Comparison of ENCODE assay signal across 28 cellular contexts in the genomic region with DNA sequence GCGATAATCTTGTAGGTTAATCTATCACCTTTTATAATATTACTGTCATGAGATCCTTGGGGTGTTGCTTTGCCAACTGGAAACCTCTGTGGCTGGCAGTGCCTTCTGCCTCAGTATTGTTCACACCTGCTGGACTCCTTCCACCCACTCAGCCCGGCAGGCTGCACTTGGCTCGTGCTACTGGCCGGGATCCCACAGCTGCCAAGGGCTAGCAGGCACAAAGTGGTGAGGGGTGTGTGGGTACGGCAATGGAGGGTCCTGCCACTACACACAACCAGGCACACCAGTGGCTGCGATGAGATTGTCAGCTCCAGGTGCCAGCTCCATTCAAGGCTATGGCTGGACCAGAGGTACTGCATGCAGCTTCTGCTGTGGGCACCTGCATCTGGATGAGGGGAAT.
"Had no signal": no experiment of that assay in that cellular context is flagged by ENCODE, and none has a peak within 500 bp of the region (broad histone marks: within the 10 kb centered on the region; RNA-seq: fewer than 3 reads in every experiment).

No MANE protein-coding gene starts in this region.

- H3K27ac Mint-ChIP-seq: mesothelial cell of epicardium; naive B cell; natural killer cell; nephron progenitor cell; neural progenitor cell; stimulated activated effector memory CD8-positive, alpha-beta T cell treated with anti-CD3 and anti-CD28 coated beads, Interleukin-12 subunit alpha, Interleukin-12 subunit beta, amount 100 ng/mL, for 72 hours; stimulated activated naive CD8-positive, alpha-beta T cell treated with anti-CD3 and anti-CD28 coated beads, Interleukin-15, amount 100 ng/mL, for 72 hours; type B pancreatic cell had no signal

- H3K9me3 Mint-ChIP-seq: nephron progenitor cell; neural progenitor cell; stimulated activated naive CD8-positive, alpha-beta T cell treated with anti-CD3 and anti-CD28 coated beads, Interleukin-15, amount 100 ng/mL, for 72 hours; type B pancreatic cell had no signal

- H3K4me3 Mint-ChIP-seq: mesothelial cell of epicardium; naive B cell; natural killer cell; nephron progenitor cell; neural progenitor cell; stimulated activated effector memory CD8-positive, alpha-beta T cell treated with anti-CD3 and anti-CD28 coated beads, Interleukin-12 subunit alpha, Interleukin-12 subunit beta, amount 100 ng/mL, for 72 hours; stimulated activated naive CD8-positive, alpha-beta T cell treated with anti-CD3 and anti-CD28 coated beads, Interleukin-15, amount 100 ng/mL, for 72 hours; type B pancreatic cell had no signal

- H3K4me1 ChIP-seq: neural progenitor cell, prostate gland, uterus had no signal

- H3K27me3 ChIP-seq: hepatocyte, neural progenitor cell, neutrophil, ovary, tibial nerve, uterus had no signal

- H2AFZ ChIP-seq: hepatocyte, neural progenitor cell had no signal

- H3K27me3 Mint-ChIP-seq: stimulated activated naive CD8-positive, alpha-beta T cell treated with anti-CD3 and anti-CD28 coated beads, Interleukin-15, amount 100 ng/mL, for 72 hours had no signal

- H3K4me1 Mint-ChIP-seq: mesothelial cell of epicardium; naive B cell; natural killer cell; neural progenitor cell; stimulated activated effector memory CD8-positive, alpha-beta T cell treated with anti-CD3 and anti-CD28 coated beads, Interleukin-12 subunit alpha, Interleukin-12 subunit beta, amount 100 ng/mL, for 72 hours; stimulated activated naive CD8-positive, alpha-beta T cell treated with anti-CD3 and anti-CD28 coated beads, Interleukin-15, amount 100 ng/mL, for 72 hours had no signal

- H3K27ac ChIP-seq: hepatocyte, neural progenitor cell, neutrophil, ovary, prostate gland, skin epidermis, tibial nerve, uterus had no signal

- ATAC-seq: left cardiac atrium; left lobe of liver; left ventricle myocardium superior; natural killer cell; right cardiac atrium; sciatic nerve; stimulated activated naive CD8-positive, alpha-beta T cell treated with anti-CD3 and anti-CD28 coated beads, Interleukin-15, amount 100 ng/mL, for 72 hours had no signal

- H3K9me3 ChIP-seq: neutrophil, ovary, prostate gland, tibial nerve, uterus had no signal

- H3K9ac ChIP-seq: neural progenitor cell had no signal

- FAIRE-seq: keratinocyte had no signal

- H3K36me3 Mint-ChIP-seq: mesothelial cell of epicardium, naive B cell, natural killer cell, neural progenitor cell, type B pancreatic cell had no signal

- H3K79me2 ChIP-seq: hepatocyte had no signal

- H3K36me3 ChIP-seq: neural progenitor cell, neutrophil, ovary, prostate gland, tibial nerve had no signal

- H3K4me2 ChIP-seq: hepatocyte, neural progenitor cell had no signal

- H3K4me3 ChIP-seq: hepatocyte, lung, neural progenitor cell, ovary, prostate gland, skin epidermis, tibial nerve, uterus had no signal

- DNase-seq: kidney glomerular epithelial cell; left cardiac atrium; left ventricle myocardium superior; mesendoderm; naive B cell; natural killer cell; nephron progenitor cell; retina; stimulated activated CD4-positive, alpha-beta T cell treated with anti-CD3 and anti-CD28 coated beads, Interleukin-4, amount 100 ng/mL, for 24 hours; stimulated activated naive CD4-positive, alpha-beta T cell treated with Interleukin-2 at 50 U/mL for 16 hours; stimulated activated naive CD8-positive, alpha-beta T cell treated with anti-CD3 and anti-CD28 coated beads, Interleukin-15, amount 100 ng/mL, for 72 hours; substantia nigra; uterus had no signal
